ENCODE assay signal across 9 cellular contexts in the genomic region with DNA sequence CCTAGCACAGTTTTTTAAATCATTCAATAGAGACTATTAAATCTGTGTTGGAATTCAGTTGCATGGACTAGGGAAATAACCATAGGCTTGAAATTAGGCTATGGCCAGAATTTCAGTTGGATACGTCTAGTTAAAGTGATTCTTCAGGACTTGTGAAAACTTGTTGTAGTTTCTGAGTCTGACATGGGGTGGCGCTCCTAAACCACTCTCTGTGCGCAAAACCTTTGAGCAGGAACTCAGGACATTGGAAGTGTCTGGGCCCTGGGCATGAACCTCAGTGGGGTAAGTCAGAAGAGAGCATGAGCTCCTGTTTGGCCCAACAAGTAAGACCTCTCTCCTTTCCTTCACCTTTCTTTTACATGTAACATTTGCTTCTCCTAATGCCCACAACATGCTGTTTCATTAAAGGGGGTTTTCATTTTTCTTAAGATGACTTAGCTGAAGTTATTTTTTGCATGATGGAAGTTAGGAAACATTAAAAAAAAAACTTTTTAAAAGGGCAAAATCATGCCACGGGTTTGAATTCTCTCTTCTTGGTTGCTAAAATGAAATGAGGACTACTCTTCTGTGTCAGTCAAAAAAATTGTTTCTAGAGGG. TPM values are rescaled to one million over a fixed set of nuclear protein-coding genes. Genes with fewer than 3 reads are reported as not detected.
DNase-seq lines count a peak whose midpoint lies in the region; ATAC-seq, FAIRE-seq and TF ChIP-seq lines count a peak whose summit lies in the region.
"Had no signal": no experiment of that assay in that cellular context is flagged by ENCODE, and none has a peak within 500 bp of the region (broad histone marks: within the 10 kb centered on the region; RNA-seq: fewer than 3 reads in every experiment).

No MANE protein-coding gene starts in this region.

- H3K4me1 Mint-ChIP-seq in astrocyte (ENCODE audit: low read depth, unreplicated experiment), result peaks cover 3% of the 10 kb centered on the region
- no peaks in the 10 kb centered on the region for H3K4me1 Mint-ChIP-seq in effector memory CD8-positive, alpha-beta T cell (ENCODE audit: low read depth in 2 of 2)

- ATAC-seq in GM21381 (IDR thresholded peaks at IDR 0.05; ENCODE audit: unreplicated experiment), result no peak
- ATAC-seq in effector memory CD8-positive, alpha-beta T cell (replicated peaks), result no peak

- no peak overlapping the region for H2AFZ ChIP-seq in astrocyte (ENCODE audit: low read depth, low read length)

- no peaks in the 10 kb centered on the region for H3K9me3 ChIP-seq in astrocyte (ENCODE audit: insufficient read depth, low read depth, low read length)

- H3K27ac ChIP-seq in astrocyte (ENCODE audit: low read depth, low read length), result no peak overlapping the region

- no peaks in the 10 kb centered on the region for H3K27me3 Mint-ChIP-seq in astrocyte (ENCODE audit: low read depth, unreplicated experiment)
- peaks cover 54 to 61% of the 10 kb centered on the region in 2 donors for H3K27me3 Mint-ChIP-seq in effector memory CD8-positive, alpha-beta T cell

- H3K36me3 ChIP-seq in H7 (replicated peaks; ENCODE audit: control insufficient read depth, insufficient read depth, low read length), result no peaks in the 10 kb centered on the region
- H3K36me3 ChIP-seq in astrocyte (ENCODE audit: insufficient read depth, low read length), result no peaks in the 10 kb centered on the region

- H3K79me2 ChIP-seq in astrocyte (ENCODE audit: insufficient read depth, low read length), result no peaks in the 10 kb centered on the region

- FAIRE-seq in astrocyte (lab: Jason Lieb, UNC), result peak; percentile 20

- H4K20me1 ChIP-seq in astrocyte (ENCODE audit: insufficient read depth, low read length), result no peaks in the 10 kb centered on the region

- H3K9me3 Mint-ChIP-seq in astrocyte (ENCODE audit: unreplicated experiment), result no peaks in the 10 kb centered on the region
- H3K9me3 Mint-ChIP-seq in effector memory CD8-positive, alpha-beta T cell, result no peaks in the 10 kb centered on the region
- H3K9me3 Mint-ChIP-seq: T-helper 1 cell treated with Interleukin-12 subunit alpha and Interleukin-12 subunit beta and Interleukin-4 antibody, amounts not matched to agents 30 μg/mL and 1 μg/mL, for 36 hours had no signal

- no peak overlapping the region for H3K27ac Mint-ChIP-seq in astrocyte (ENCODE audit: unreplicated experiment)
- no peak overlapping the region for H3K27ac Mint-ChIP-seq in effector memory CD8-positive, alpha-beta T cell
- H3K27ac Mint-ChIP-seq: T-helper 1 cell treated with Interleukin-12 subunit alpha and Interleukin-12 subunit beta and Interleukin-4 antibody, amounts not matched to agents 30 μg/mL and 1 μg/mL, for 36 hours had no signal

- no peak overlapping the region for H3K4me2 ChIP-seq in astrocyte (ENCODE audit: low read length)

- H3K4me3 Mint-ChIP-seq in astrocyte (ENCODE audit: unreplicated experiment), result no peak overlapping the region
- H3K4me3 Mint-ChIP-seq in effector memory CD8-positive, alpha-beta T cell, result no peak overlapping the region
- H3K4me3 Mint-ChIP-seq: T-helper 1 cell treated with Interleukin-12 subunit alpha and Interleukin-12 subunit beta and Interleukin-4 antibody, amounts not matched to agents 30 μg/mL and 1 μg/mL, for 36 hours had no signal

- H3K36me3 Mint-ChIP-seq in astrocyte (ENCODE audit: low read depth, unreplicated experiment), result no peaks in the 10 kb centered on the region
- H3K36me3 Mint-ChIP-seq in effector memory CD8-positive, alpha-beta T cell (ENCODE audit: insufficient read depth), result no peaks in the 10 kb centered on the region

- H3K27me3 ChIP-seq in H7 (ENCODE audit: control insufficient read depth, insufficient read depth, low read length), result no peaks in the 10 kb centered on the region; the same call in 1 of the 2 replicates
- no peaks in the 10 kb centered on the region for H3K27me3 ChIP-seq in astrocyte (ENCODE audit: insufficient read depth, low read length)

- peak; percentile 32 for DNase-seq in COR-L47 (lab: John Stamatoyannopoulos, UW)
- peak; percentile 61 for DNase-seq in H7
- DNase-seq in NCI-H526 (lab: John Stamatoyannopoulos, UW), result peak; percentile 67 to 93
- peak; percentile 63 for DNase-seq in astrocyte (ENCODE audit: low read depth)
- peak; percentile 36 for DNase-seq in iPS DF 4.7 (ENCODE audit: extremely low read depth, low spot score)
- peak; percentile 57 for DNase-seq in stimulated activated CD8-positive, alpha-beta memory T cell treated with anti-CD3 and anti-CD28 coated beads, Interleukin-4, amount 100 ng/mL, for 48 hours
- DNase-seq in effector memory CD8-positive, alpha-beta T cell, result no peak

- H3K9ac ChIP-seq in astrocyte (ENCODE audit: low read length), result peak overlapping the region; percentile 34

- H3K4me3 ChIP-seq in H7 (ENCODE audit: insufficient read depth, low read depth, low read length), result no peak overlapping the region
- H3K4me3 ChIP-seq in astrocyte (ENCODE audit: insufficient read depth, low read depth, low read length), result no peak overlapping the region

- TF ChIP-seq CTCF in astrocyte (IDR thresholded peaks at IDR 0.05; ENCODE audit: insufficient read depth, low read depth, low read length), result peak; percentile 86

- H3K4me1 ChIP-seq in astrocyte (ENCODE audit: insufficient read depth, low read length), result peaks cover 16% of the 10 kb centered on the region

RNA-seq across cellular contexts. Expression of gene CCDC190, which starts 17.1 kb away (rescaled TPM):
- total RNA-seq in H7 (2014; rRNA removed; shearing (Covaris generic)), result not detected in 2 replicates
- not detected in 2 replicates for total RNA-seq in astrocyte

Comparison
In these comparisons a context has a peak if more than half of its experiments do, and no peak if none do; other contexts are left out.
1. DNase-seq: peak in COR-L47 (single experiment), H7 (single experiment), NCI-H526 (2 of 2), astrocyte (single experiment), iPS DF 4.7 (single experiment) and stimulated activated CD8-positive, alpha-beta memory T cell treated with anti-CD3 and anti-CD28 coated beads, Interleukin-4, amount 100 ng/mL, for 48 hours (single experiment); none in effector memory CD8-positive, alpha-beta T cell (0 of 3).